ENCODE assay signal across 15 cellular contexts in genomic region chr15:57335326-57336118, GRCh38.
"Had no signal": no experiment of that assay in that cellular context is flagged by ENCODE, and none has a peak within 500 bp of the region (broad histone marks: within the 10 kb centered on the region; RNA-seq: fewer than 3 reads in every experiment).

No MANE protein-coding gene starts in this region.

- H3K4me1 ChIP-seq: prostate gland had no signal

- H3K4me3 ChIP-seq: prostate gland, skin epidermis, thyroid gland, vagina had no signal

- H3K9me3 ChIP-seq: prostate gland, thyroid gland, vagina had no signal

- DNase-seq: activated CD4-positive, alpha-beta T cell treated with anti-CD3 and anti-CD28 coated beads, Interleukin-2, amount 50 U/mL, for 4 hours; activated CD4-positive, CD25-positive, alpha-beta regulatory T cell treated with anti-CD3 and anti-CD28 coated beads, Interleukin-2, amount 50 U/mL, for 72 hours; activated naive CD4-positive, alpha-beta T cell treated with anti-CD3 and anti-CD28 coated beads, Interleukin-2, amount 10 ng/mL, durations not matched to agents 7 days and 5 days; activated T-cell treated with anti-CD3 and anti-CD28 coated beads for 4 hours; hippocampal formation; kidney; right cardiac atrium; stimulated activated CD4-positive, alpha-beta T cell treated with anti-CD3 and anti-CD28 coated beads, Interleukin-15, amount 100 ng/mL, for 24 hours; stimulated activated CD4-positive, alpha-beta T cell treated with anti-CD3 and anti-CD28 coated beads, Interleukin-4, amount 100 ng/mL, for 1 hour; stimulated activated naive B cell treated with anti-CD40 and anti-IgM and Interleukin-4, amounts not matched to agents 10 μg/mL and 1 μg/mL and 100 μg/mL, for 72 hours; T-helper 9 cell; thyroid gland had no signal

- H3K27me3 ChIP-seq: thyroid gland, vagina had no signal

- H3K27ac ChIP-seq: prostate gland, thyroid gland, vagina had no signal

- H3K36me3 ChIP-seq: prostate gland, thyroid gland, vagina had no signal
